In the genomic region with DNA sequence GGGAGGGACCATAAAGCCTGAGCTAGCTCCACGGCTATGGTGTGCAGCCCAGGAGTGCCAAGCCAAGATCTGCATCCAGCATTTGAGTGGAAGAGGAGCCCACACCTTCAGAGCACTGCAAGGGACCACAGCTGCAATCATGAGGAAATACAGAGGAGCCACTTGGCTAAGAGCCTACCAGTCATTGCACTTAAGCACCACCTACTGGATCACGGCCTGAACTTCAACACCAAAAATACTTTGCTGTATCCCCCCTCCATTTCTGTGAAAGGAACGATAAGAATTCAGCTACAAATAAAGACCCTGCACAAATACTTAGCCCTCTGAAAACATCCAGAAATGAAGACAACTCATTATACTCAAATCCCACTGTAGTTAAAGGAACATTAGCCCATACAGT, we compare ENCODE assay signal across 1 cellular context.
TF ChIP-seq lines count a peak whose summit lies in the region.

No MANE protein-coding gene starts in this region.

TF ChIP-seq in HepG2, 621 proteins besides CTCF, POLR2A, EP300 and RAD21:
- TF ChIP-seq ZNF230 (CRISPR knock-in tag; IDR thresholded peaks at IDR 0.05): 0 out of 2 replicates have a peak, but pooled peaks have one; percentile 49
- TF ChIP-seq, protein P1, sequence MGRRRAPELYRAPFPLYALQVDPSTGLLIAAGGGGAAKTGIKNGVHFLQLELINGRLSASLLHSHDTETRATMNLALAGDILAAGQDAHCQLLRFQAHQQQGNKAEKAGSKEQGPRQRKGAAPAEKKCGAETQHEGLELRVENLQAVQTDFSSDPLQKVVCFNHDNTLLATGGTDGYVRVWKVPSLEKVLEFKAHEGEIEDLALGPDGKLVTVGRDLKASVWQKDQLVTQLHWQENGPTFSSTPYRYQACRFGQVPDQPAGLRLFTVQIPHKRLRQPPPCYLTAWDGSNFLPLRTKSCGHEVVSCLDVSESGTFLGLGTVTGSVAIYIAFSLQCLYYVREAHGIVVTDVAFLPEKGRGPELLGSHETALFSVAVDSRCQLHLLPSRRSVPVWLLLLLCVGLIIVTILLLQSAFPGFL (CRISPR knock-in tag; IDR thresholded peaks at IDR 0.05): no peak
- no peak for TF ChIP-seq MZF1 (CRISPR knock-in tag; IDR thresholded peaks at IDR 0.05; ENCODE audit: borderline replicate concordance)
- TF ChIP-seq ZNF180 (CRISPR knock-in tag; IDR thresholded peaks at IDR 0.05; ENCODE audit: borderline replicate concordance, low read depth): no peak
- TF ChIP-seq FOXM1 (CRISPR knock-in tag; IDR thresholded peaks at IDR 0.05): no peak
- TF ChIP-seq, protein P2, sequence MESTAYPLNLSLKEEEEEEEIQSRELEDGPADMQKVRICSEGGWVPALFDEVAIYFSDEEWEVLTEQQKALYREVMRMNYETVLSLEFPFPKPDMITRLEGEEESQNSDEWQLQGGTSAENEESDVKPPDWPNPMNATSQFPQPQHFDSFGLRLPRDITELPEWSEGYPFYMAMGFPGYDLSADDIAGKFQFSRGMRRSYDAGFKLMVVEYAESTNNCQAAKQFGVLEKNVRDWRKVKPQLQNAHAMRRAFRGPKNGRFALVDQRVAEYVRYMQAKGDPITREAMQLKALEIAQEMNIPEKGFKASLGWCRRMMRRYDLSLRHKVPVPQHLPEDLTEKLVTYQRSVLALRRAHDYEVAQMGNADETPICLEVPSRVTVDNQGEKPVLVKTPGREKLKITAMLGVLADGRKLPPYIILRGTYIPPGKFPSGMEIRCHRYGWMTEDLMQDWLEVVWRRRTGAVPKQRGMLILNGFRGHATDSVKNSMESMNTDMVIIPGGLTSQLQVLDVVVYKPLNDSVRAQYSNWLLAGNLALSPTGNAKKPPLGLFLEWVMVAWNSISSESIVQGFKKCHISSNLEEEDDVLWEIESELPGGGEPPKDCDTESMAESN (CRISPR knock-in tag; conservative IDR thresholded peaks at IDR 0.05): no peak
- no peak for TF ChIP-seq SRSF4 (IDR thresholded peaks at IDR 0.05; ENCODE audit: low read depth, low read length, poor library complexity, severe bottlenecking)
- peak; percentile 39 for TF ChIP-seq STAG1 (CRISPR knock-in tag; IDR thresholded peaks at IDR 0.05)
